Comparison of ENCODE assay signal across 17 cellular contexts in the genomic region with DNA sequence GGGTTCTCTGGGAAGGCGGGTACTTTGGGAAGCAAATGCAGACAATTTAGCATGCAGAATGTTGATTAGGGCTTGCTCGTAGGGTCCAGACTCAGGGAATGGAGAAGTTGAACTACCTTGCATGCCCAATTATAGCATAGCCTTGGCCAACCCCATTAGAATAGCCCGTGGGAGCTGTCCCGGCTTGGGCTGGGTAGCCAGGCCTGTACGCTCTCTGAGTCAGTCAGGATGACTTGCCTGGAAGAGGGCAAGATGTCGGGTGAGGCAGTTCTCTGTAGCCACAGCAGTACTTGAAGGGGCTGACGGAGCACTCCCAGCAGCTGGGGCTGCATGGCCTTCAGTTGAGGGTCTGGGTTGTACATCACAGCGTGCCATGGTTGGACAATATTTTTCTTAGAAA. TPM values are rescaled to one million over a fixed set of nuclear protein-coding genes. Genes with fewer than 3 reads are reported as not detected.
DNase-seq lines count a peak whose midpoint lies in the region; ATAC-seq and TF ChIP-seq lines count a peak whose summit lies in the region.
"Had no signal": no experiment of that assay in that cellular context is flagged by ENCODE, and none has a peak within 500 bp of the region (broad histone marks: within the 10 kb centered on the region; RNA-seq: fewer than 3 reads in every experiment).

No MANE protein-coding gene starts in this region.

- no peak overlapping the region for H2AFZ ChIP-seq in PC-3 (ENCODE audit: low read length)
- H2AFZ ChIP-seq in Karpas-422 (ENCODE audit: low read length) = no peak overlapping the region

- no peak overlapping the region for H3K4me3 Mint-ChIP-seq in activated CD4-positive, alpha-beta T cell treated with anti-CD3 and anti-CD28 coated beads, Interleukin-2, amount 10 ng/mL, durations not matched to agents 24 days and 14 days
- no peak overlapping the region for H3K4me3 Mint-ChIP-seq in activated CD4-positive, alpha-beta T cell treated with anti-CD3 and anti-CD28 coated beads for 36 hours
- H3K4me3 Mint-ChIP-seq in progenitor cell of endocrine pancreas (ENCODE audit: low read depth) = no peak overlapping the region
- H3K4me3 Mint-ChIP-seq in stimulated activated memory B cell treated with anti-CD40 and anti-IgM and Interleukin-4, amounts not matched to agents 10 μg/mL and 1 μg/mL and 100 μg/mL, for 72 hours = no peak overlapping the region
- H3K4me3 Mint-ChIP-seq: B cell; CD4-positive, alpha-beta T cell had no signal

- no peaks in the 10 kb centered on the region for H3K9me2 ChIP-seq in PC-3 (replicated peaks; ENCODE audit: low read length)
- no peaks in the 10 kb centered on the region for H3K9me2 ChIP-seq in Karpas-422 (replicated peaks; ENCODE audit: insufficient read depth, low read length)

- intact Hi-C loops in activated CD4-positive, alpha-beta T cell treated with anti-CD3 and anti-CD28 coated beads, Interleukin-2, amount 10 ng/mL, durations not matched to agents 24 days and 14 days (cut with micrococcal nuclease) = no loop called here
- intact Hi-C loops in activated CD4-positive, alpha-beta T cell treated with anti-CD3 and anti-CD28 coated beads for 36 hours (cut with DNase I, micrococcal nuclease) = no loop called here
- intact Hi-C loops in PC-3 (cut with micrococcal nuclease) = no loop called here

- CTCF ChIA-PET in activated CD4-positive, alpha-beta T cell treated with anti-CD3 and anti-CD28 coated beads for 36 hours (lab: Charles Lee) = no interaction called here
- CTCF ChIA-PET in PC-3 (lab: Charles Lee) = no interaction called here

- H3K4me1 ChIP-seq in PC-3 (ENCODE audit: insufficient read depth, low read length) (peaks cover 41% of the 10 kb centered on the region), Karpas-422 (ENCODE audit: low read length) (peaks cover 34% of the 10 kb centered on the region)

- H3K27ac ChIP-seq in PC-3 (ENCODE audit: low read length) (no peak overlapping the region), Karpas-422 (ENCODE audit: low read length) (no peak overlapping the region)
- H3K27ac ChIP-seq: 22Rv1, KMS-11 had no signal

- H4K20me1 ChIP-seq in PC-3 (ENCODE audit: low read length) = peaks cover 21% of the 10 kb centered on the region; the same call in 1 of the 2 replicates
- no peaks in the 10 kb centered on the region for H4K20me1 ChIP-seq in Karpas-422 (ENCODE audit: insufficient read depth, low read depth, low read length)

- no peaks in the 10 kb centered on the region for H3F3A ChIP-seq in PC-3 (ENCODE audit: low read length, unreplicated experiment)

- no peak overlapping the region for H3K27ac Mint-ChIP-seq in activated CD4-positive, alpha-beta T cell treated with anti-CD3 and anti-CD28 coated beads, Interleukin-2, amount 10 ng/mL, durations not matched to agents 24 days and 14 days
- H3K27ac Mint-ChIP-seq in activated CD4-positive, alpha-beta T cell treated with anti-CD3 and anti-CD28 coated beads for 36 hours = no peak overlapping the region
- H3K27ac Mint-ChIP-seq in progenitor cell of endocrine pancreas = peak overlapping the region; percentile 42
- no peak overlapping the region for H3K27ac Mint-ChIP-seq in stimulated activated memory B cell treated with anti-CD40 and anti-IgM and Interleukin-4, amounts not matched to agents 10 μg/mL and 1 μg/mL and 100 μg/mL, for 72 hours
- H3K27ac Mint-ChIP-seq: B cell; CD4-positive, alpha-beta T cell had no signal

- H3K79me2 ChIP-seq in PC-3 (ENCODE audit: low read length) = peaks cover 88% of the 10 kb centered on the region
- H3K79me2 ChIP-seq in Karpas-422 (ENCODE audit: low read length) = peaks cover 95% of the 10 kb centered on the region

- H3K27me3 Mint-ChIP-seq in activated CD4-positive, alpha-beta T cell treated with anti-CD3 and anti-CD28 coated beads, Interleukin-2, amount 10 ng/mL, durations not matched to agents 24 days and 14 days = no peaks in the 10 kb centered on the region
- H3K27me3 Mint-ChIP-seq in activated CD4-positive, alpha-beta T cell treated with anti-CD3 and anti-CD28 coated beads for 36 hours = no peaks in the 10 kb centered on the region
- H3K27me3 Mint-ChIP-seq in progenitor cell of endocrine pancreas = no peaks in the 10 kb centered on the region
- no peaks in the 10 kb centered on the region for H3K27me3 Mint-ChIP-seq in stimulated activated memory B cell treated with anti-CD40 and anti-IgM and Interleukin-4, amounts not matched to agents 10 μg/mL and 1 μg/mL and 100 μg/mL, for 72 hours
- H3K27me3 Mint-ChIP-seq: B cell; CD4-positive, alpha-beta T cell had no signal

- H3K9ac ChIP-seq in PC-3 (ENCODE audit: low read length) = no peak overlapping the region
- H3K9ac ChIP-seq in Karpas-422 (ENCODE audit: low read length) = no peak overlapping the region
- H3K9ac ChIP-seq: KMS-11 had no signal

- POLR2A ChIA-PET in activated CD4-positive, alpha-beta T cell treated with anti-CD3 and anti-CD28 coated beads for 36 hours (lab: Charles Lee) = no interaction called here
- POLR2A ChIA-PET in PC-3 (lab: Charles Lee; ENCODE audit: unreplicated experiment) = no interaction called here

- DNase-seq in activated CD4-positive, alpha-beta T cell treated with anti-CD3 and anti-CD28 coated beads, Interleukin-2, amount 10 ng/mL, durations not matched to agents 24 days and 14 days = peak; percentile 39
- DNase-seq in activated CD4-positive, alpha-beta T cell treated with anti-CD3 and anti-CD28 coated beads for 36 hours = no peak
- DNase-seq in PC-3 (peak; percentile 16), iPS-NIHi7 (ENCODE audit: extremely low spot score) (peak; percentile 18), progenitor cell of endocrine pancreas (ENCODE audit: low spot score, unreplicated experiment) (no peak), Karpas-422 (no peak)
- DNase-seq: CD4-positive, alpha-beta T cell; NCI-H1417; NCI-H1930; NCI-H510A treated with DMSO at 0.1 percent for 48 hours; NCI-H82 had no signal

- no peaks in the 10 kb centered on the region for H3K9me3 ChIP-seq in PC-3 (ENCODE audit: low read length)
- H3K9me3 ChIP-seq in Karpas-422 (ENCODE audit: low read length) = no peaks in the 10 kb centered on the region

- H3K4me3 ChIP-seq in PC-3 (ENCODE audit: low read length) (no peak overlapping the region), Karpas-422 (ENCODE audit: low read length) (no peak overlapping the region)

- H3K36me3 Mint-ChIP-seq in activated CD4-positive, alpha-beta T cell treated with anti-CD3 and anti-CD28 coated beads, Interleukin-2, amount 10 ng/mL, durations not matched to agents 24 days and 14 days (ENCODE audit: low read depth) = peaks cover 13% of the 10 kb centered on the region
- peaks cover 13% of the 10 kb centered on the region for H3K36me3 Mint-ChIP-seq in activated CD4-positive, alpha-beta T cell treated with anti-CD3 and anti-CD28 coated beads for 36 hours (ENCODE audit: low read depth)
- H3K36me3 Mint-ChIP-seq in progenitor cell of endocrine pancreas (ENCODE audit: insufficient read depth) = peaks cover 8% of the 10 kb centered on the region
- H3K36me3 Mint-ChIP-seq in stimulated activated memory B cell treated with anti-CD40 and anti-IgM and Interleukin-4, amounts not matched to agents 10 μg/mL and 1 μg/mL and 100 μg/mL, for 72 hours = peaks cover 8% of the 10 kb centered on the region

- H3K27me3 ChIP-seq in PC-3 (ENCODE audit: low read length) (no peaks in the 10 kb centered on the region), Karpas-422 (ENCODE audit: low read length) (no peaks in the 10 kb centered on the region)

- H3K4me1 Mint-ChIP-seq in activated CD4-positive, alpha-beta T cell treated with anti-CD3 and anti-CD28 coated beads, Interleukin-2, amount 10 ng/mL, durations not matched to agents 24 days and 14 days = peaks cover 11% of the 10 kb centered on the region
- peaks cover 33% of the 10 kb centered on the region for H3K4me1 Mint-ChIP-seq in activated CD4-positive, alpha-beta T cell treated with anti-CD3 and anti-CD28 coated beads for 36 hours
- H3K4me1 Mint-ChIP-seq in progenitor cell of endocrine pancreas (ENCODE audit: low read depth) = peaks cover 9% of the 10 kb centered on the region
- peaks cover 13% of the 10 kb centered on the region for H3K4me1 Mint-ChIP-seq in stimulated activated memory B cell treated with anti-CD40 and anti-IgM and Interleukin-4, amounts not matched to agents 10 μg/mL and 1 μg/mL and 100 μg/mL, for 72 hours

- H3K4me2 ChIP-seq in PC-3 (ENCODE audit: low read length) (no peak overlapping the region), Karpas-422 (ENCODE audit: low read depth, low read length, poor library complexity, severe bottlenecking) (no peak overlapping the region)
- H3K4me2 ChIP-seq: KMS-11 had no signal

- TF ChIP-seq CTCF in PC-3 (conservative IDR thresholded peaks at IDR 0.05; ENCODE audit: low read depth, low read length) (no peak), progenitor cell of endocrine pancreas (IDR thresholded peaks at IDR 0.05; ENCODE audit: unreplicated experiment) (no peak)

- no peaks in the 10 kb centered on the region for H3K9me3 Mint-ChIP-seq in activated CD4-positive, alpha-beta T cell treated with anti-CD3 and anti-CD28 coated beads, Interleukin-2, amount 10 ng/mL, durations not matched to agents 24 days and 14 days
- H3K9me3 Mint-ChIP-seq in activated CD4-positive, alpha-beta T cell treated with anti-CD3 and anti-CD28 coated beads for 36 hours (ENCODE audit: low read depth) = no peaks in the 10 kb centered on the region
- H3K9me3 Mint-ChIP-seq in progenitor cell of endocrine pancreas (ENCODE audit: low read depth) = no peaks in the 10 kb centered on the region
- H3K9me3 Mint-ChIP-seq in stimulated activated memory B cell treated with anti-CD40 and anti-IgM and Interleukin-4, amounts not matched to agents 10 μg/mL and 1 μg/mL and 100 μg/mL, for 72 hours = no peaks in the 10 kb centered on the region
- H3K9me3 Mint-ChIP-seq: CD4-positive, alpha-beta T cell had no signal

- BruUV-seq in PC-3 (replicated peaks; lab: Mats Ljungman, UMichigan) = no TSS peak

- ATAC-seq in activated CD4-positive, alpha-beta T cell treated with anti-CD3 and anti-CD28 coated beads for 36 hours = no peak
- ATAC-seq in PC-3 (peak; percentile 49), GM21381 (IDR thresholded peaks at IDR 0.05; ENCODE audit: unreplicated experiment) (no peak)
- ATAC-seq in stimulated activated memory B cell treated with anti-CD40 and anti-IgM and Interleukin-4, amounts not matched to agents 10 μg/mL and 1 μg/mL and 100 μg/mL, for 72 hours = no peak
- ATAC-seq: Panc1 had no signal

- H3K36me3 ChIP-seq in PC-3 (ENCODE audit: low read depth, low read length) = peaks cover 4% of the 10 kb centered on the region; the same call in 1 of the 2 replicates
- H3K36me3 ChIP-seq in Karpas-422 (ENCODE audit: insufficient read depth, low read length) = no peaks in the 10 kb centered on the region

RNA-seq across cellular contexts. Expression of a gene that starts 19.5 kb away (rescaled TPM):
- 13.6 and 16.7 TPM in 2 replicates for total RNA-seq in activated CD4-positive, alpha-beta T cell treated with anti-CD3 and anti-CD28 coated beads, Interleukin-2, amount 10 ng/mL, durations not matched to agents 24 days and 14 days
- total RNA-seq in activated CD4-positive, alpha-beta T cell treated with anti-CD3 and anti-CD28 coated beads for 36 hours = 10 to 100 TPM in 1 of 2 experiments, 1 to 10 TPM in 1; 9.4 to 13.1 TPM
- total RNA-seq in PC-3 (2014; rRNA removed) = 5.5 and 5.6 TPM in 2 replicates
- total RNA-seq in progenitor cell of endocrine pancreas = 50.3 and 52.8 TPM in 2 replicates
- 10.9 and 11.8 TPM in 2 replicates for total RNA-seq in Karpas-422 (2014; rRNA removed; shearing (Covaris generic); ENCODE audit: low replicate concordance)

Comparison
In these comparisons a context has a peak if more than half of its experiments do, and no peak if none do; other contexts are left out.
1. DNase-seq: peak in activated CD4-positive, alpha-beta T cell treated with anti-CD3 and anti-CD28 coated beads, Interleukin-2, amount 10 ng/mL, durations not matched to agents 24 days and 14 days (single experiment), PC-3 (single experiment) and iPS-NIHi7 (single experiment); none in activated CD4-positive, alpha-beta T cell treated with anti-CD3 and anti-CD28 coated beads for 36 hours (single experiment), progenitor cell of endocrine pancreas (single experiment) and Karpas-422 (single experiment).